ENCODE assay signal across 16 cellular contexts in the genomic region with DNA sequence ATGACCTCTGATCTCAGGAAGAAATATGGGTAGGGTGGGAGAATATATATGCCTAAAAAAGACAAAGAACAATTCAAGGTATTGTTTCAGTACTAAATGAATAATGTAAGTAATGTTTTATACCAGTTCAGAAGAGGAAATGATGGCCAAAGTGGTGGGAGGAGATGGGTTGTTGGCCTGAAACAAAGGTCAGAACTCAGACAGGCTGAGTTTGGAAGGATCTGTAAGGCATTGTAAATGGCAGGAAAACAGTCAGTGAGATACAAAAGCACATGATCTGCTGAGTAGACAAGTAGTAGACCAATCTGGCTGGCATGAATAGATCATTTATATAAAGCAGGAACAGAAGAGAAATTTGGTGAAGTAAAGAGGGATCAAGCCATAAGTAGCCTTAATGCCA.
DNase-seq lines count a peak whose midpoint lies in the region; ATAC-seq lines count a peak whose summit lies in the region.
"Had no signal": no experiment of that assay in that cellular context is flagged by ENCODE, and none has a peak within 500 bp of the region (broad histone marks: within the 10 kb centered on the region; RNA-seq: fewer than 3 reads in every experiment).

No MANE protein-coding gene starts in this region.

- intact Hi-C loops in sciatic nerve (cut with DNase I), result no loop called here

- ATAC-seq in sciatic nerve, result no peak
- ATAC-seq: CD8-positive, alpha-beta T cell had no signal

- DNase-seq in COLO829 (ENCODE audit: low spot score) (peak; percentile 68), HT1080 (ENCODE audit: low read depth) (peak; percentile 2), dermis blood vessel endothelial cell (peak; percentile 4), pons (ENCODE audit: low spot score) (peak; percentile 4), sciatic nerve (ENCODE audit: low spot score) (no peak), kidney tubule cell (ENCODE audit: low spot score) (no peak), retina (no peak), NCI-H226 (no peak)
- DNase-seq: CD4-positive, CD25-positive, alpha-beta regulatory T cell; CD8-positive, alpha-beta T cell; DMS 273 treated with DMSO at 0.1 percent for 48 hours; DMS79; EL; GDM1; GOT3; HFFc6 had no signal

Comparison
In these comparisons a context has a peak if more than half of its experiments do, and no peak if none do; other contexts are left out.
1. DNase-seq: peak in COLO829 (single experiment), HT1080 (single experiment), dermis blood vessel endothelial cell (single experiment) and pons (single experiment); none in sciatic nerve (single experiment), kidney tubule cell (single experiment), retina (single experiment) and NCI-H226 (single experiment).